Comparison of ENCODE assay signal across 8 cellular contexts in genomic region chr17:58351710-58352017, GRCh38. TPM values are rescaled to one million over a fixed set of nuclear protein-coding genes. Genes with fewer than 3 reads are reported as not detected.
DNase-seq lines count a peak whose midpoint lies in the region; ATAC-seq and TF ChIP-seq lines count a peak whose summit lies in the region.

No MANE protein-coding gene starts in this region.

- H3K27ac ChIP-seq in coronary artery: peak overlapping the region; percentile 84 to 91

- H3K36me3 Mint-ChIP-seq in IgD-negative memory B cell: peaks cover 10% of the 10 kb centered on the region
- H3K36me3 Mint-ChIP-seq in neural crest cell (ENCODE audit: low read depth): peaks cover 15% of the 10 kb centered on the region

- no peak for ATAC-seq in GM21576 (IDR thresholded peaks at IDR 0.05; ENCODE audit: unreplicated experiment)

- no peak for TF ChIP-seq CTCF in coronary artery (IDR thresholded peaks at IDR 0.05)
- TF ChIP-seq CTCF in neural crest cell (conservative IDR thresholded peaks at IDR 0.05): no peak

- H3K4me1 Mint-ChIP-seq in IgD-negative memory B cell: peaks cover 20 to 39% (median 37%) of the 10 kb centered on the region in 3 donors
- H3K4me1 Mint-ChIP-seq in neural crest cell: peaks cover 35% of the 10 kb centered on the region

- H3K27ac Mint-ChIP-seq in IgD-negative memory B cell (peak overlapping the region; percentile 98 to 100 (median 98)), neural crest cell (ENCODE audit: unreplicated experiment) (peak overlapping the region; percentile 100)

- peak; percentile 38 for DNase-seq in activated CD4-positive, alpha-beta T cell treated with anti-CD3 and anti-CD28 coated beads for 48 hours
- no peak for DNase-seq in activated CD4-positive, alpha-beta T cell treated with anti-CD3 and anti-CD28 coated beads for 4 hours
- no peak for DNase-seq in coronary artery (ENCODE audit: low spot score)
- no peak for DNase-seq in neural crest cell (ENCODE audit: low read depth, low spot score)
- no peak for DNase-seq in SIG-M5 treated with dmso at 0.1 percent for 504 hours (lab: John Stamatoyannopoulos, UW; ENCODE audit: unreplicated experiment)
- DNase-seq in activated gamma-delta T cell treated with Interleukin-2 at 50 U/mL for 16 hours: no peak

- peak overlapping the region; percentile 99 to 100 (median 100) for H3K4me3 Mint-ChIP-seq in IgD-negative memory B cell
- peak overlapping the region; percentile 100 for H3K4me3 Mint-ChIP-seq in neural crest cell

- no peaks in the 10 kb centered on the region for H3K9me3 Mint-ChIP-seq in IgD-negative memory B cell
- H3K9me3 Mint-ChIP-seq in neural crest cell: no peaks in the 10 kb centered on the region

- H3K27me3 Mint-ChIP-seq in IgD-negative memory B cell (no peaks in the 10 kb centered on the region), neural crest cell (ENCODE audit: low read depth) (no peaks in the 10 kb centered on the region)

- H3K4me3 ChIP-seq in coronary artery: peak overlapping the region; percentile 91

RNA-seq across cellular contexts. Expression of gene SUPT4H1, which starts 0.3 kb away (rescaled TPM):
- polyA plus RNA-seq in IgD-negative memory B cell: 94.2 TPM
- 79.1 and 83.8 TPM in 2 replicates for total RNA-seq in neural crest cell

RNA-seq across cellular contexts. Expression of gene TSPOAP1, which starts 23.1 kb away (rescaled TPM):
- polyA plus RNA-seq in IgD-negative memory B cell: 1.3 TPM
- 27.9 and 30.5 TPM in 2 replicates for total RNA-seq in neural crest cell
